14 cellular contexts compared by ENCODE assay signal in genomic region chr9:21969011-21969935, GRCh38. TPM values are rescaled to one million over a fixed set of nuclear protein-coding genes. Genes with fewer than 3 reads are reported as not detected.
DNase-seq lines count a peak whose midpoint lies in the region; ATAC-seq and TF ChIP-seq lines count a peak whose summit lies in the region.
"Had no signal": no experiment of that assay in that cellular context is flagged by ENCODE, and none has a peak within 500 bp of the region (broad histone marks: within the 10 kb centered on the region; RNA-seq: fewer than 3 reads in every experiment).

No MANE protein-coding gene starts in this region.

- intact Hi-C loops in activated CD4-positive, alpha-beta memory T cell treated with anti-CD3 and anti-CD28 coated beads for 36 hours (cut with micrococcal nuclease) = loop anchor here (5.0 kb wide), 3 partner anchors 137 to 392 kb away; no protein-coding TSS in a partner anchor
- intact Hi-C loops in lower lobe of right lung (cut with DNase I) = no loop called here

- H3K4me1 Mint-ChIP-seq in activated CD4-positive, alpha-beta memory T cell treated with anti-CD3 and anti-CD28 coated beads, Interleukin-2, amount 10 ng/mL, durations not matched to agents 7 days and 5 days = peaks cover 43% of the 10 kb centered on the region
- H3K4me1 Mint-ChIP-seq in activated CD4-positive, alpha-beta memory T cell treated with anti-CD3 and anti-CD28 coated beads for 36 hours (ENCODE audit: low read depth) = peaks cover 23% of the 10 kb centered on the region
- H3K4me1 Mint-ChIP-seq in glutamatergic neuron (ENCODE audit: low read depth, unreplicated experiment) = peaks cover 7% of the 10 kb centered on the region
- peaks cover 36% of the 10 kb centered on the region for H3K4me1 Mint-ChIP-seq in osteocyte (ENCODE audit: unreplicated experiment)

- H3K4me3 ChIP-seq in lower lobe of right lung = no peak overlapping the region

- H3K36me3 Mint-ChIP-seq in activated CD4-positive, alpha-beta memory T cell treated with anti-CD3 and anti-CD28 coated beads, Interleukin-2, amount 10 ng/mL, durations not matched to agents 7 days and 5 days (ENCODE audit: low read depth) = peaks cover 26% of the 10 kb centered on the region
- H3K36me3 Mint-ChIP-seq in activated CD4-positive, alpha-beta memory T cell treated with anti-CD3 and anti-CD28 coated beads for 36 hours = peaks cover 12% of the 10 kb centered on the region
- no peaks in the 10 kb centered on the region for H3K36me3 Mint-ChIP-seq in glutamatergic neuron (ENCODE audit: unreplicated experiment)
- peaks cover 12% of the 10 kb centered on the region for H3K36me3 Mint-ChIP-seq in osteocyte (ENCODE audit: unreplicated experiment)

- POLR2A ChIA-PET in activated CD4-positive, alpha-beta memory T cell treated with anti-CD3 and anti-CD28 coated beads, Interleukin-2, amount 10 ng/mL, durations not matched to agents 7 days and 5 days (lab: Charles Lee) = interaction anchor here (0.7 to 1.8 kb wide), 5 partner anchors 11 to 111 kb away, joined by 3 to 7 read pairs (median 3); no protein-coding TSS in a partner anchor
- POLR2A ChIA-PET in activated CD4-positive, alpha-beta memory T cell treated with anti-CD3 and anti-CD28 coated beads for 36 hours (lab: Charles Lee) = no interaction called here

- peaks cover 98% of the 10 kb centered on the region for H3K27me3 ChIP-seq in lower lobe of right lung (ENCODE audit: low read depth)

- H3K27ac Mint-ChIP-seq in activated CD4-positive, alpha-beta memory T cell treated with anti-CD3 and anti-CD28 coated beads, Interleukin-2, amount 10 ng/mL, durations not matched to agents 7 days and 5 days = peak overlapping the region; percentile 33
- H3K27ac Mint-ChIP-seq in activated CD4-positive, alpha-beta memory T cell treated with anti-CD3 and anti-CD28 coated beads for 36 hours = no peak overlapping the region
- H3K27ac Mint-ChIP-seq in glutamatergic neuron (ENCODE audit: unreplicated experiment) = no peak overlapping the region
- no peak overlapping the region for H3K27ac Mint-ChIP-seq in osteocyte (ENCODE audit: unreplicated experiment)

- H3K4me3 Mint-ChIP-seq in activated CD4-positive, alpha-beta memory T cell treated with anti-CD3 and anti-CD28 coated beads, Interleukin-2, amount 10 ng/mL, durations not matched to agents 7 days and 5 days = peak overlapping the region; percentile 14
- no peak overlapping the region for H3K4me3 Mint-ChIP-seq in activated CD4-positive, alpha-beta memory T cell treated with anti-CD3 and anti-CD28 coated beads for 36 hours
- H3K4me3 Mint-ChIP-seq in glutamatergic neuron (ENCODE audit: unreplicated experiment) (peak overlapping the region; percentile 35), osteocyte (ENCODE audit: unreplicated experiment) (peak overlapping the region; percentile 59)

- H3K9me3 Mint-ChIP-seq in activated CD4-positive, alpha-beta memory T cell treated with anti-CD3 and anti-CD28 coated beads, Interleukin-2, amount 10 ng/mL, durations not matched to agents 7 days and 5 days = peaks cover 9% of the 10 kb centered on the region
- H3K9me3 Mint-ChIP-seq in activated CD4-positive, alpha-beta memory T cell treated with anti-CD3 and anti-CD28 coated beads for 36 hours = peaks cover 10% of the 10 kb centered on the region
- H3K9me3 Mint-ChIP-seq in glutamatergic neuron (ENCODE audit: unreplicated experiment) = peaks cover 15% of the 10 kb centered on the region
- H3K9me3 Mint-ChIP-seq in osteocyte (ENCODE audit: unreplicated experiment) = no peaks in the 10 kb centered on the region

- CTCF ChIA-PET in activated CD4-positive, alpha-beta memory T cell treated with anti-CD3 and anti-CD28 coated beads, Interleukin-2, amount 10 ng/mL, durations not matched to agents 7 days and 5 days (lab: Charles Lee) = interaction anchor here (1.0 to 3.2 kb wide), 7 partner anchors 12 to 275 kb away, joined by 3 to 27 read pairs (median 4); no protein-coding TSS in a partner anchor
- CTCF ChIA-PET in activated CD4-positive, alpha-beta memory T cell treated with anti-CD3 and anti-CD28 coated beads for 36 hours (lab: Charles Lee) = interaction anchor here (0.6 to 5.8 kb wide), 5 partner anchors 9 to 159 kb away, joined by 3 to 47 read pairs (median 6); partner anchors contain the start of gene CDKN2B

- peaks cover 94% of the 10 kb centered on the region for H3K27me3 Mint-ChIP-seq in activated CD4-positive, alpha-beta memory T cell treated with anti-CD3 and anti-CD28 coated beads, Interleukin-2, amount 10 ng/mL, durations not matched to agents 7 days and 5 days
- H3K27me3 Mint-ChIP-seq in activated CD4-positive, alpha-beta memory T cell treated with anti-CD3 and anti-CD28 coated beads for 36 hours = peaks cover 79% of the 10 kb centered on the region
- H3K27me3 Mint-ChIP-seq in glutamatergic neuron (ENCODE audit: unreplicated experiment) (peaks cover 64% of the 10 kb centered on the region), osteocyte (ENCODE audit: unreplicated experiment) (peaks cover 91% of the 10 kb centered on the region)

- no peak for TF ChIP-seq CTCF in glutamatergic neuron (IDR thresholded peaks at IDR 0.05; ENCODE audit: partially characterized antibody, unreplicated experiment)
- TF ChIP-seq CTCF in osteocyte (IDR thresholded peaks at IDR 0.05) = no peak
- no peak for TF ChIP-seq CTCF in lower lobe of right lung (IDR thresholded peaks at IDR 0.05)

- no peak overlapping the region for H3K27ac ChIP-seq in lower lobe of right lung

- H3K36me3 ChIP-seq in lower lobe of right lung = no peaks in the 10 kb centered on the region

- ATAC-seq in GM19035 (IDR thresholded peaks at IDR 0.05; ENCODE audit: unreplicated experiment) (no peak), lower lobe of right lung (no peak)
- ATAC-seq: left cardiac atrium had no signal

- no peaks in the 10 kb centered on the region for H3K9me3 ChIP-seq in lower lobe of right lung
- H3K9me3 ChIP-seq: Caco-2 had no signal

- no peak for DNase-seq in activated CD4-positive, alpha-beta memory T cell treated with anti-CD3 and anti-CD28 coated beads, Interleukin-2, amount 10 ng/mL, durations not matched to agents 7 days and 5 days
- no peak for DNase-seq in activated CD4-positive, alpha-beta memory T cell treated with anti-CD3 and anti-CD28 coated beads for 36 hours
- DNase-seq in UCSD-AML1 (lab: John Stamatoyannopoulos, UW; ENCODE audit: unreplicated experiment) (peak; percentile 5), glutamatergic neuron (no peak), osteocyte (ENCODE audit: extremely low spot score, unreplicated experiment) (no peak), lower lobe of right lung (no peak)
- DNase-seq in activated CD4-positive, alpha-beta T cell treated with anti-CD3 and anti-CD28 coated beads, Interleukin-2, amount 50 U/mL, for 4 hours = no peak
- DNase-seq: activated naive CD4-positive, alpha-beta T cell; Caco-2; cerebellar nuclear complex; head of caudate nucleus; left cardiac atrium; NCI-H2029 treated with DMSO at 0.1 percent for 48 hours had no signal

- peaks cover 33% of the 10 kb centered on the region for H3K4me1 ChIP-seq in lower lobe of right lung
- H3K4me1 ChIP-seq: Caco-2 had no signal

RNA-seq across cellular contexts. Expression of gene CDKN2A, which starts 24.9 kb away (rescaled TPM):
- 10 to 100 TPM; 19.4 to 23.2 TPM for total RNA-seq in activated CD4-positive, alpha-beta memory T cell treated with anti-CD3 and anti-CD28 coated beads, Interleukin-2, amount 10 ng/mL, durations not matched to agents 7 days and 5 days
- 1 to 10 TPM; 3.9 TPM for total RNA-seq in activated CD4-positive, alpha-beta memory T cell treated with anti-CD3 and anti-CD28 coated beads for 36 hours
- not detected for total RNA-seq in glutamatergic neuron (ENCODE audit: unreplicated experiment)
- total RNA-seq in osteocyte = 14.3 and 16.0 TPM in 2 replicates
- total RNA-seq in lower lobe of right lung = 8.4 TPM

RNA-seq across cellular contexts. Expression of gene CDKN2B-AS1, which starts 25.3 kb away (rescaled TPM):
- 1 to 10 TPM; 2.6 TPM for total RNA-seq in activated CD4-positive, alpha-beta memory T cell treated with anti-CD3 and anti-CD28 coated beads, Interleukin-2, amount 10 ng/mL, durations not matched to agents 7 days and 5 days
- under 1 TPM; 0.59 to 0.87 TPM for total RNA-seq in activated CD4-positive, alpha-beta memory T cell treated with anti-CD3 and anti-CD28 coated beads for 36 hours
- total RNA-seq in glutamatergic neuron (ENCODE audit: unreplicated experiment) (not detected), osteocyte (4.0 and 5.2 TPM in 2 replicates), lower lobe of right lung (2.4 TPM)

RNA-seq across cellular contexts. Expression of gene CDKN2B, which starts 39.8 kb away (rescaled TPM):
- total RNA-seq in activated CD4-positive, alpha-beta memory T cell treated with anti-CD3 and anti-CD28 coated beads, Interleukin-2, amount 10 ng/mL, durations not matched to agents 7 days and 5 days = 1 to 10 TPM; 2.5 to 3.4 TPM
- under 1 TPM; 0.05 to 0.10 TPM for total RNA-seq in activated CD4-positive, alpha-beta memory T cell treated with anti-CD3 and anti-CD28 coated beads for 36 hours
- total RNA-seq in glutamatergic neuron (ENCODE audit: unreplicated experiment) = 0.93 TPM
- 22.9 and 23.3 TPM in 2 replicates for total RNA-seq in osteocyte
- 17.9 TPM for total RNA-seq in lower lobe of right lung
